Comparison of ENCODE assay signal across 1 cellular context in the genomic region with DNA sequence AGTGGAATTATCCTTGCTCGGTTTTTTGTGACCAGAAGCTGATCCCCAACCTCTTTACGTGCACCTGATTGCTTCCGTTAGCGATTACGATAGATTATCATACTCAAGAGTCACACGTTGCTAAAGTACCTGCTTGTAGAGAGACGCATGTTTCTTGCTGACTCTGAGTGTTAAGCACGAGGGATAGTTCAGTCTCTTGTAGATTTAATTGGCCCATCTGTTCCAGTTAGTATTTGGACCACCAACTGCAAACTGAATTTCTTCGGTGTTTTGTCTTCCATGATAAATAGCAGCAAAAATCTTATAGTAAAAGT.
TF ChIP-seq lines count a peak whose summit lies in the region.

No MANE protein-coding gene starts in this region.

TF ChIP-seq in K562, 482 proteins besides CTCF, POLR2A, EP300 and RAD21 (continued from another document and continues in another):
- TF ChIP-seq, protein P1, sequence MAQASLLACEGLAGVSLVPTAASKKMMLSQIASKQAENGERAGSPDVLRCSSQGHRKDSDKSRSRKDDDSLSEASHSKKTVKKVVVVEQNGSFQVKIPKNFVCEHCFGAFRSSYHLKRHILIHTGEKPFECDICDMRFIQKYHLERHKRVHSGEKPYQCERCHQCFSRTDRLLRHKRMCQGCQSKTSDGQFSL (CRISPR knock-in tag; IDR thresholded peaks at IDR 0.05), result no peak
- TF ChIP-seq, protein P1 (tag; IDR thresholded peaks at IDR 0.05), result no peak
- TF ChIP-seq ETV6 (IDR thresholded peaks at IDR 0.05; ENCODE audit: borderline replicate concordance in 1 of 2, low read depth in 2 of 2, low read length in 1 of 2) (no peak), ETV6 (CRISPR knock-in tag; IDR thresholded peaks at IDR 0.05; ENCODE audit: borderline replicate concordance) (no peak), TAF1 (IDR thresholded peaks at IDR 0.05; ENCODE audit: control insufficient read depth, extremely low read depth, insufficient read depth, low read length, severe bottlenecking) (no peak), ARNT (IDR thresholded peaks at IDR 0.05) (0 out of 4 replicates have a peak, but pooled peaks of 1 of the 2 experiments have one; percentile 51), NUFIP1 (IDR thresholded peaks at IDR 0.05; ENCODE audit: partially characterized antibody) (no peak), ZNF354B (CRISPR knock-in tag; IDR thresholded peaks at IDR 0.05) (no peak), NBN (IDR thresholded peaks at IDR 0.05; ENCODE audit: low read depth) (0 out of 2 replicates have a peak, but pooled peaks have one; percentile 14), BCOR (IDR thresholded peaks at IDR 0.05) (no peak), MED1 (CRISPR knock-in tag; IDR thresholded peaks at IDR 0.05; ENCODE audit: borderline replicate concordance) (no peak), DPF2 (IDR thresholded peaks at IDR 0.05) (no peak), PML (IDR thresholded peaks at IDR 0.05; ENCODE audit: low read length) (no peak), ZZZ3 (IDR thresholded peaks at IDR 0.05) (no peak), CREB1 (IDR thresholded peaks at IDR 0.05) (no peak), CREB1 (CRISPR knock-in tag; IDR thresholded peaks at IDR 0.05) (no peak), ZNF174 (CRISPR knock-in tag; IDR thresholded peaks at IDR 0.05) (no peak), MBD2 (IDR thresholded peaks at IDR 0.05; ENCODE audit: borderline replicate concordance, low read depth) (no peak), JUNB (CRISPR knock-in tag; conservative IDR thresholded peaks at IDR 0.05) (no peak), SMC3 (conservative IDR thresholded peaks at IDR 0.05; ENCODE audit: insufficient read depth, low read depth, low read length) (no peak), BRF1 (IDR thresholded peaks at IDR 0.05; ENCODE audit: borderline replicate concordance, extremely low read depth, insufficient read length) (no peak), SRSF7 (optimal IDR thresholded peaks at IDR 0.05; ENCODE audit: low read depth, low read length) (no peak), ZNF589 (CRISPR knock-in tag; IDR thresholded peaks at IDR 0.05; ENCODE audit: low read depth) (0 out of 2 replicates have a peak, but pooled peaks have one; percentile 26), ZNF274 (IDR thresholded peaks at IDR 0.05; ENCODE audit: borderline replicate concordance, low read depth, low read length) (no peak), NCOA1 (IDR thresholded peaks at IDR 0.05; ENCODE audit: low read depth) (no peak), HOXB6 (CRISPR knock-in tag; IDR thresholded peaks at IDR 0.05; ENCODE audit: borderline replicate concordance) (no peak), ZNF232 (CRISPR knock-in tag; IDR thresholded peaks at IDR 0.05) (no peak), ERF (CRISPR knock-in tag; IDR thresholded peaks at IDR 0.05) (no peak), MCM2 (IDR thresholded peaks at IDR 0.05; ENCODE audit: low read depth) (no peak), L3MBTL2 (IDR thresholded peaks at IDR 0.05) (peak; percentile 89), HNRNPLL (IDR thresholded peaks at IDR 0.05; ENCODE audit: low read depth, low read length, poor library complexity, severe bottlenecking) (no peak), MCM7 (IDR thresholded peaks at IDR 0.05) (no peak), MIER1 (IDR thresholded peaks at IDR 0.05; ENCODE audit: low read depth) (no peak), ZNF121 (CRISPR knock-in tag; conservative IDR thresholded peaks at IDR 0.05) (no peak), ZNF316 (IDR thresholded peaks at IDR 0.05) (peak; percentile 67; the same call in 1 of the 2 replicates), SREBF2 (CRISPR knock-in tag; IDR thresholded peaks at IDR 0.05) (no peak), NFE2 (IDR thresholded peaks at IDR 0.05; ENCODE audit: low read depth) (no peak), BDP1 (IDR thresholded peaks at IDR 0.05; ENCODE audit: insufficient read depth, insufficient read length) (no peak), IRF2 (CRISPR knock-in tag; IDR thresholded peaks at IDR 0.05) (no peak), ZNF224 (CRISPR knock-in tag; IDR thresholded peaks at IDR 0.05) (no peak)
- TF ChIP-seq, protein P2, sequence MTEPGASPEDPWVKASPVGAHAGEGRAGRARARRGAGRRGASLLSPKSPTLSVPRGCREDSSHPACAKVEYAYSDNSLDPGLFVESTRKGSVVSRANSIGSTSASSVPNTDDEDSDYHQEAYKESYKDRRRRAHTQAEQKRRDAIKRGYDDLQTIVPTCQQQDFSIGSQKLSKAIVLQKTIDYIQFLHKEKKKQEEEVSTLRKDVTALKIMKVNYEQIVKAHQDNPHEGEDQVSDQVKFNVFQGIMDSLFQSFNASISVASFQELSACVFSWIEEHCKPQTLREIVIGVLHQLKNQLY (CRISPR knock-in tag; conservative IDR thresholded peaks at IDR 0.05), result no peak
- TF ChIP-seq, protein P3, sequence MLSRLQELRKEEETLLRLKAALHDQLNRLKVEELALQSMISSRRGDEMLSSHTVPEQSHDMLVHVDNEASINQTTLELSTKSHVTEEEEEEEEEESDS (CRISPR knock-in tag; IDR thresholded peaks at IDR 0.05), result no peak
- TF ChIP-seq, protein P4, sequence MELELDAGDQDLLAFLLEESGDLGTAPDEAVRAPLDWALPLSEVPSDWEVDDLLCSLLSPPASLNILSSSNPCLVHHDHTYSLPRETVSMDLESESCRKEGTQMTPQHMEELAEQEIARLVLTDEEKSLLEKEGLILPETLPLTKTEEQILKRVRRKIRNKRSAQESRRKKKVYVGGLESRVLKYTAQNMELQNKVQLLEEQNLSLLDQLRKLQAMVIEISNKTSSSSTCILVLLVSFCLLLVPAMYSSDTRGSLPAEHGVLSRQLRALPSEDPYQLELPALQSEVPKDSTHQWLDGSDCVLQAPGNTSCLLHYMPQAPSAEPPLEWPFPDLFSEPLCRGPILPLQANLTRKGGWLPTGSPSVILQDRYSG (tag; conservative IDR thresholded peaks at IDR 0.05; ENCODE audit: low read depth), result 0 out of 2 replicates have a peak, but pooled peaks have one; percentile 52
- TF ChIP-seq, protein P5, sequence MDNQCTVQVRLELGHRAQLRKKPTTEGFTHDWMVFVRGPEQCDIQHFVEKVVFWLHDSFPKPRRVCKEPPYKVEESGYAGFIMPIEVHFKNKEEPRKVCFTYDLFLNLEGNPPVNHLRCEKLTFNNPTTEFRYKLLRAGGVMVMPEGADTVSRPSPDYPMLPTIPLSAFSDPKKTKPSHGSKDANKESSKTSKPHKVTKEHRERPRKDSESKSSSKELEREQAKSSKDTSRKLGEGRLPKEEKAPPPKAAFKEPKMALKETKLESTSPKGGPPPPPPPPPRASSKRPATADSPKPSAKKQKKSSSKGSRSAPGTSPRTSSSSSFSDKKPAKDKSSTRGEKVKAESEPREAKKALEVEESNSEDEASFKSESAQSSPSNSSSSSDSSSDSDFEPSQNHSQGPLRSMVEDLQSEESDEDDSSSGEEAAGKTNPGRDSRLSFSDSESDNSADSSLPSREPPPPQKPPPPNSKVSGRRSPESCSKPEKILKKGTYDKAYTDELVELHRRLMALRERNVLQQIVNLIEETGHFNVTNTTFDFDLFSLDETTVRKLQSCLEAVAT (IDR thresholded peaks at IDR 0.05), result no peak
- TF ChIP-seq, protein P6, sequence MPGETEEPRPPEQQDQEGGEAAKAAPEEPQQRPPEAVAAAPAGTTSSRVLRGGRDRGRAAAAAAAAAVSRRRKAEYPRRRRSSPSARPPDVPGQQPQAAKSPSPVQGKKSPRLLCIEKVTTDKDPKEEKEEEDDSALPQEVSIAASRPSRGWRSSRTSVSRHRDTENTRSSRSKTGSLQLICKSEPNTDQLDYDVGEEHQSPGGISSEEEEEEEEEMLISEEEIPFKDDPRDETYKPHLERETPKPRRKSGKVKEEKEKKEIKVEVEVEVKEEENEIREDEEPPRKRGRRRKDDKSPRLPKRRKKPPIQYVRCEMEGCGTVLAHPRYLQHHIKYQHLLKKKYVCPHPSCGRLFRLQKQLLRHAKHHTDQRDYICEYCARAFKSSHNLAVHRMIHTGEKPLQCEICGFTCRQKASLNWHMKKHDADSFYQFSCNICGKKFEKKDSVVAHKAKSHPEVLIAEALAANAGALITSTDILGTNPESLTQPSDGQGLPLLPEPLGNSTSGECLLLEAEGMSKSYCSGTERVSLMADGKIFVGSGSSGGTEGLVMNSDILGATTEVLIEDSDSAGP (CRISPR knock-in tag; IDR thresholded peaks at IDR 0.05), result no peak
- TF ChIP-seq, protein P7, sequence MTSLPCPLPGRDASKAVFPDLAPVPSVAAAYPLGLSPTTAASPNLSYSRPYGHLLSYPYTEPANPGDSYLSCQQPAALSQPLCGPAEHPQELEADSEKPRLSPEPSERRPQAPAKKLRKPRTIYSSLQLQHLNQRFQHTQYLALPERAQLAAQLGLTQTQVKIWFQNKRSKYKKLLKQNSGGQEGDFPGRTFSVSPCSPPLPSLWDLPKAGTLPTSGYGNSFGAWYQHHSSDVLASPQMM (CRISPR knock-in tag; IDR thresholded peaks at IDR 0.05), result no peak
- TF ChIP-seq, protein P8, sequence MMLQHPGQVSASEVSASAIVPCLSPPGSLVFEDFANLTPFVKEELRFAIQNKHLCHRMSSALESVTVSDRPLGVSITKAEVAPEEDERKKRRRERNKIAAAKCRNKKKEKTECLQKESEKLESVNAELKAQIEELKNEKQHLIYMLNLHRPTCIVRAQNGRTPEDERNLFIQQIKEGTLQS (IDR thresholded peaks at IDR 0.05), result no peak
- TF ChIP-seq, protein P8 (CRISPR knock-in tag; conservative IDR thresholded peaks at IDR 0.05), result no peak
- TF ChIP-seq, protein P9, sequence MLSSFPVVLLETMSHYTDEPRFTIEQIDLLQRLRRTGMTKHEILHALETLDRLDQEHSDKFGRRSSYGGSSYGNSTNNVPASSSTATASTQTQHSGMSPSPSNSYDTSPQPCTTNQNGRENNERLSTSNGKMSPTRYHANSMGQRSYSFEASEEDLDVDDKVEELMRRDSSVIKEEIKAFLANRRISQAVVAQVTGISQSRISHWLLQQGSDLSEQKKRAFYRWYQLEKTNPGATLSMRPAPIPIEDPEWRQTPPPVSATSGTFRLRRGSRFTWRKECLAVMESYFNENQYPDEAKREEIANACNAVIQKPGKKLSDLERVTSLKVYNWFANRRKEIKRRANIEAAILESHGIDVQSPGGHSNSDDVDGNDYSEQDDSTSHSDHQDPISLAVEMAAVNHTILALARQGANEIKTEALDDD (IDR thresholded peaks at IDR 0.05), result peak; percentile 41; the same call in 1 of the 2 replicates
- TF ChIP-seq, protein P10, sequence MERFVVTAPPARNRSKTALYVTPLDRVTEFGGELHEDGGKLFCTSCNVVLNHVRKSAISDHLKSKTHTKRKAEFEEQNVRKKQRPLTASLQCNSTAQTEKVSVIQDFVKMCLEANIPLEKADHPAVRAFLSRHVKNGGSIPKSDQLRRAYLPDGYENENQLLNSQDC (CRISPR knock-in tag; IDR thresholded peaks at IDR 0.05), result no peak
- TF ChIP-seq, protein P11, sequence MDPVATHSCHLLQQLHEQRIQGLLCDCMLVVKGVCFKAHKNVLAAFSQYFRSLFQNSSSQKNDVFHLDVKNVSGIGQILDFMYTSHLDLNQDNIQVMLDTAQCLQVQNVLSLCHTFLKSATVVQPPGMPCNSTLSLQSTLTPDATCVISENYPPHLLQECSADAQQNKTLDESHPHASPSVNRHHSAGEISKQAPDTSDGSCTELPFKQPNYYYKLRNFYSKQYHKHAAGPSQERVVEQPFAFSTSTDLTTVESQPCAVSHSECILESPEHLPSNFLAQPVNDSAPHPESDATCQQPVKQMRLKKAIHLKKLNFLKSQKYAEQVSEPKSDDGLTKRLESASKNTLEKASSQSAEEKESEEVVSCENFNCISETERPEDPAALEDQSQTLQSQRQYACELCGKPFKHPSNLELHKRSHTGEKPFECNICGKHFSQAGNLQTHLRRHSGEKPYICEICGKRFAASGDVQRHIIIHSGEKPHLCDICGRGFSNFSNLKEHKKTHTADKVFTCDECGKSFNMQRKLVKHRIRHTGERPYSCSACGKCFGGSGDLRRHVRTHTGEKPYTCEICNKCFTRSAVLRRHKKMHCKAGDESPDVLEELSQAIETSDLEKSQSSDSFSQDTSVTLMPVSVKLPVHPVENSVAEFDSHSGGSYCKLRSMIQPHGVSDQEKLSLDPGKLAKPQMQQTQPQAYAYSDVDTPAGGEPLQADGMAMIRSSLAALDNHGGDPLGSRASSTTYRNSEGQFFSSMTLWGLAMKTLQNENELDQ (CRISPR knock-in tag; IDR thresholded peaks at IDR 0.05; ENCODE audit: borderline replicate concordance), result no peak
- TF ChIP-seq, protein P12, sequence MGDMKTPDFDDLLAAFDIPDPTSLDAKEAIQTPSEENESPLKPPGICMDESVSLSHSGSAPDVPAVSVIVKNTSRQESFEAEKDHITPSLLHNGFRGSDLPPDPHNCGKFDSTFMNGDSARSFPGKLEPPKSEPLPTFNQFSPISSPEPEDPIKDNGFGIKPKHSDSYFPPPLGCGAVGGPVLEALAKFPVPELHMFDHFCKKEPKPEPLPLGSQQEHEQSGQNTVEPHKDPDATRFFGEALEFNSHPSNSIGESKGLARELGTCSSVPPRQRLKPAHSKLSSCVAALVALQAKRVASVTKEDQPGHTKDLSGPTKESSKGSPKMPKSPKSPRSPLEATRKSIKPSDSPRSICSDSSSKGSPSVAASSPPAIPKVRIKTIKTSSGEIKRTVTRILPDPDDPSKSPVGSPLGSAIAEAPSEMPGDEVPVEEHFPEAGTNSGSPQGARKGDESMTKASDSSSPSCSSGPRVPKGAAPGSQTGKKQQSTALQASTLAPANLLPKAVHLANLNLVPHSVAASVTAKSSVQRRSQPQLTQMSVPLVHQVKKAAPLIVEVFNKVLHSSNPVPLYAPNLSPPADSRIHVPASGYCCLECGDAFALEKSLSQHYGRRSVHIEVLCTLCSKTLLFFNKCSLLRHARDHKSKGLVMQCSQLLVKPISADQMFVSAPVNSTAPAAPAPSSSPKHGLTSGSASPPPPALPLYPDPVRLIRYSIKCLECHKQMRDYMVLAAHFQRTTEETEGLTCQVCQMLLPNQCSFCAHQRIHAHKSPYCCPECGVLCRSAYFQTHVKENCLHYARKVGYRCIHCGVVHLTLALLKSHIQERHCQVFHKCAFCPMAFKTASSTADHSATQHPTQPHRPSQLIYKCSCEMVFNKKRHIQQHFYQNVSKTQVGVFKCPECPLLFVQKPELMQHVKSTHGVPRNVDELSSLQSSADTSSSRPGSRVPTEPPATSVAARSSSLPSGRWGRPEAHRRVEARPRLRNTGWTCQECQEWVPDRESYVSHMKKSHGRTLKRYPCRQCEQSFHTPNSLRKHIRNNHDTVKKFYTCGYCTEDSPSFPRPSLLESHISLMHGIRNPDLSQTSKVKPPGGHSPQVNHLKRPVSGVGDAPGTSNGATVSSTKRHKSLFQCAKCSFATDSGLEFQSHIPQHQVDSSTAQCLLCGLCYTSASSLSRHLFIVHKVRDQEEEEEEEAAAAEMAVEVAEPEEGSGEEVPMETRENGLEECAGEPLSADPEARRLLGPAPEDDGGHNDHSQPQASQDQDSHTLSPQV (IDR thresholded peaks at IDR 0.05), result peak; percentile 73
- TF ChIP-seq, protein P13, sequence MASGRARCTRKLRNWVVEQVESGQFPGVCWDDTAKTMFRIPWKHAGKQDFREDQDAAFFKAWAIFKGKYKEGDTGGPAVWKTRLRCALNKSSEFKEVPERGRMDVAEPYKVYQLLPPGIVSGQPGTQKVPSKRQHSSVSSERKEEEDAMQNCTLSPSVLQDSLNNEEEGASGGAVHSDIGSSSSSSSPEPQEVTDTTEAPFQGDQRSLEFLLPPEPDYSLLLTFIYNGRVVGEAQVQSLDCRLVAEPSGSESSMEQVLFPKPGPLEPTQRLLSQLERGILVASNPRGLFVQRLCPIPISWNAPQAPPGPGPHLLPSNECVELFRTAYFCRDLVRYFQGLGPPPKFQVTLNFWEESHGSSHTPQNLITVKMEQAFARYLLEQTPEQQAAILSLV (tag; IDR thresholded peaks at IDR 0.05), result no peak
